ENCODE assay signal across 8 cellular contexts in the genomic region with DNA sequence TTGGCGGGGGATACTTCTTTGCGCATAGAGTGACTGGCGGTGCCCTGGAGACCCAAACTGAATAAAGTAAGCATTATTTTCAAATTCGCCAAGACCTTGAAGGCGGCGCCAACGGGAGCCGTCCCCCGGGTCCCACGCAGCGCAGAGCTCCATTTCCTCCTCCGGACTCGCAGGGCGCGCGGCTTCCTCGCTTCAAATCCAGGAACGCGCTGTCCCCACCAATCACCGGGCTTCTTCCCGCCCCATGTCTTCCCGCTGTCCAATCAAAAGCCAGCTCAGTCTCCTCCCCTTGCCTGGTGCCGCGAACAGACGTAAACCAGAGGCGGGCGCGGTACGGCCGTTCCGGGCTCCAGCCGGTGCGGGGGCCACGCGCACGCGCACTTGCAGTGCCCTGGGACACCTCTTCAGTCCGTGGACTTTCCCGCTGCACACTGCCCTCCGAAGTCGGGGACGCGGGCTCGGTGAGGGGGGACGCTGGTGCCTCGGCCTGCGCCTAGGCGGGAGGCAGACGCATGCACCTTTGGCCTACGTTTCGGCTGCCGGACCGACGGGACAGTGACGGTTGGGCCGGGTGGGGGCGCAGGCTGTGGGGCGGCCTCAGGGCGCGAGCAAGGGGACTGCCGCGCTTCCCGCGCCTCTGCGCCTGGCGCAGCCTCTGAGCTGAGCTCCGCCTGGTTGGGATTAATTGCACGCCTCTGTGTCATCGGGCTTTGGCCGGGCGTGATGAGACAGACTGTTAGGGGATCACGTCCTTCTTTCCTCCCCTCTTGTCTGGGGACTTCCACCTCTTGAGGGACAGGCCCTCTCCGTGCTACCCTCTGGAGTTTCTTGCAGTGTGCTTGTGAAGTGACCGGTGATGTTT. TPM values are rescaled to one million over a fixed set of nuclear protein-coding genes. Genes with fewer than 3 reads are reported as not detected.
A peak's percentile ranks its signal among the peaks of the same experiment; 100 is the strongest.
DNase-seq lines count a peak whose midpoint lies in the region; ATAC-seq and TF ChIP-seq lines count a peak whose summit lies in the region.

A gene with protein sequence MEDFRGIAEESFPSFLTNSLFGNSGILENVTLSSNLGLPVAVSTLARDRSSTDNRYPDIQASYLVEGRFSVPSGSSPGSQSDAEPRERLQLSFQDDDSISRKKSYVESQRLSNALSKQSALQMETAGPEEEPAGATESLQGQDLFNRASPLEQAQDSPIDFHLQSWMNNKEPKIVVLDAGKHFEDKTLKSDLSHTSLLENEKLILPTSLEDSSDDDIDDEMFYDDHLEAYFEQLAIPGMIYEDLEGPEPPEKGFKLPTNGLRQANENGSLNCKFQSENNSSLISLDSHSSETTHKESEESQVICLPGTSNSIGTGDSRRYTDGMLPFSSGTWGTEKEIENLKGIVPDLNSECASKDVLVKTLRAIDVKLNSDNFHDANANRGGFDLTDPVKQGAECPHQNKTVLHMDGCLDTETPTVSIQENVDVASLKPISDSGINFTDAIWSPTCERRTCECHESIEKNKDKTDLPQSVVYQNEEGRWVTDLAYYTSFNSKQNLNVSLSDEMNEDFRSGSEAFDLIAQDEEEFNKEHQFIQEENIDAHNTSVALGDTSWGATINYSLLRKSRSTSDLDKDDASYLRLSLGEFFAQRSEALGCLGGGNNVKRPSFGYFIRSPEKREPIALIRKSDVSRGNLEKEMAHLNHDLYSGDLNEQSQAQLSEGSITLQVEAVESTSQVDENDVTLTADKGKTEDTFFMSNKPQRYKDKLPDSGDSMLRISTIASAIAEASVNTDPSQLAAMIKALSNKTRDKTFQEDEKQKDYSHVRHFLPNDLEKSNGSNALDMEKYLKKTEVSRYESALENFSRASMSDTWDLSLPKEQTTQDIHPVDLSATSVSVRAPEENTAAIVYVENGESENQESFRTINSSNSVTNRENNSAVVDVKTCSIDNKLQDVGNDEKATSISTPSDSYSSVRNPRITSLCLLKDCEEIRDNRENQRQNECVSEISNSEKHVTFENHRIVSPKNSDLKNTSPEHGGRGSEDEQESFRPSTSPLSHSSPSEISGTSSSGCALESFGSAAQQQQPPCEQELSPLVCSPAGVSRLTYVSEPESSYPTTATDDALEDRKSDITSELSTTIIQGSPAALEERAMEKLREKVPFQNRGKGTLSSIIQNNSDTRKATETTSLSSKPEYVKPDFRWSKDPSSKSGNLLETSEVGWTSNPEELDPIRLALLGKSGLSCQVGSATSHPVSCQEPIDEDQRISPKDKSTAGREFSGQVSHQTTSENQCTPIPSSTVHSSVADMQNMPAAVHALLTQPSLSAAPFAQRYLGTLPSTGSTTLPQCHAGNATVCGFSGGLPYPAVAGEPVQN (N-terminal part only) (plus strand): TSS at position 386 of the 862 bp plus-strand sequence. CDS start 8,063 bp downstream, outside the sequence.

- H3K27me3 ChIP-seq in testis = no peaks in the 10 kb centered on the region

- TF ChIP-seq CTCF in GM10266 (IDR thresholded peaks at IDR 0.05; ENCODE audit: control insufficient read depth, insufficient read depth, low read depth, missing control alignments) (peak; percentile 25), omental fat pad (IDR thresholded peaks at IDR 0.05) (no peak), testis (IDR thresholded peaks at IDR 0.05) (no peak)

- H3K9me3 ChIP-seq in testis = no peaks in the 10 kb centered on the region

- H3K36me3 Mint-ChIP-seq in activated naive CD4-positive, alpha-beta T cell treated with anti-CD3 and anti-CD28 coated beads, Interleukin-2, amount 50 U/mL, for 72 hours = peaks cover 17 to 19% of the 10 kb centered on the region in 2 donors

- peak within 1 kb of the TSS; percentile 67 to 70 for H3K27ac ChIP-seq in testis

- peak within 1 kb of the TSS; percentile 94 to 96 for H3K27ac Mint-ChIP-seq in activated naive CD4-positive, alpha-beta T cell treated with anti-CD3 and anti-CD28 coated beads, Interleukin-2, amount 50 U/mL, for 72 hours

- peak within 1 kb of the TSS; percentile 75 to 82 for H3K4me3 ChIP-seq in testis

- H3K36me3 ChIP-seq in testis (ENCODE audit: low read depth, missing control alignments) = no peaks in the 10 kb centered on the region

- peak; percentile 15 for TF ChIP-seq POLR2A in testis (IDR thresholded peaks at IDR 0.05)

- WGBS in testis, 2 donors = 0 to 1% methylated on average over 11 to 62 of the region's 74 CpGs

- peak; percentile 85 for ATAC-seq in HG02610 (IDR thresholded peaks at IDR 0.05; ENCODE audit: unreplicated experiment)
- peak; percentile 87 to 93 for ATAC-seq in activated naive CD4-positive, alpha-beta T cell treated with anti-CD3 and anti-CD28 coated beads, Interleukin-2, amount 50 U/mL, for 72 hours
- ATAC-seq in omental fat pad (ENCODE audit: low FRiP score) = peak; percentile 99

- H3K9me3 Mint-ChIP-seq in activated naive CD4-positive, alpha-beta T cell treated with anti-CD3 and anti-CD28 coated beads, Interleukin-2, amount 50 U/mL, for 72 hours = no peaks in the 10 kb centered on the region

- intact Hi-C loops in testis (cut with DNase I; ENCODE audit: low total_unique reads) = no loop called here

- peaks cover 19% of the 10 kb centered on the region for H3K4me1 ChIP-seq in testis

- peak; percentile 96 for DNase-seq in GM10266 (ENCODE audit: extremely low spot score)
- DNase-seq in NCI-H1092 treated with DMSO at 0.1 percent for 48 hours (lab: John Stamatoyannopoulos, UW) = peak; percentile 96
- peak; percentile 95 for DNase-seq in SKM-1 (lab: John Stamatoyannopoulos, UW; ENCODE audit: unreplicated experiment)
- DNase-seq in activated naive CD4-positive, alpha-beta T cell treated with anti-CD3 and anti-CD28 coated beads, Interleukin-2, amount 50 U/mL, for 72 hours (ENCODE audit: low spot score in 2 of 2) = peak; percentile 96 to 97
- peak; percentile 89 for DNase-seq in glomerular endothelial cell (ENCODE audit: extremely low read depth, low read depth, low spot score)
- DNase-seq in omental fat pad (ENCODE audit: low spot score) = peak; percentile 84
- DNase-seq in testis = peak; percentile 99

RNA-seq across cellular contexts. Expression of the gene that starts here (rescaled TPM):
- total RNA-seq in activated naive CD4-positive, alpha-beta T cell treated with anti-CD3 and anti-CD28 coated beads, Interleukin-2, amount 50 U/mL, for 72 hours = 10 to 100 TPM; 41.7 to 51.5 TPM
- 15.1 and 16.0 TPM in 2 replicates for total RNA-seq in glomerular endothelial cell
- 10 to 100 TPM; 13.3 to 29.6 (median 15.6) TPM for total RNA-seq in omental fat pad
- total RNA-seq in testis = 10 to 100 TPM; 61.2 to 77.3 TPM
- 34.1 TPM for polyA plus RNA-seq in testis (ENCODE audit: insufficient read depth, low read depth, low replicate concordance)

Comparison
In these comparisons a context has a peak if more than half of its experiments do, and no peak if none do; other contexts are left out.
1. Peak in every context shown above with its lines: DNase-seq, ATAC-seq, H3K4me3 ChIP-seq and H3K27ac ChIP-seq.